Comparison of ENCODE assay signal across 22 cellular contexts in the genomic region with DNA sequence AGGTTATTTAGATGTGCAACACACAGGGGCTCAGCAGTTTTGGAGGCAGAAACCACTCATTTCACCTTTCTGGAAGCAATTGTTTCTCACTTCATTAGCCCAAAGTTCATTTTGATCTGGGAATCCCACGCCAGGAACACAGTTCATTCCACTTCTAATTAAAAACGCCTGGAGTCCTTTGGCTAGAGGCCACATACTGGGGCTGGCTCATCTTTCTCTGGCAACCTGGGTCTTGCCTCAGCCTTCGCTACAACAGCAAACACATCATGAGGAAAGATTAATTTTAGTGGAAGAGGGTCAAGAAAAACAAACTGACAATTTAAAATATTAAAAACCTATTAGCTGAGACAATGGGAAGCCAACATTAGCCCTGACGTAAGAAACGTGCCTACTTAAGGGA.
DNase-seq lines count a peak whose midpoint lies in the region; ATAC-seq and TF ChIP-seq lines count a peak whose summit lies in the region.
"Had no signal": no experiment of that assay in that cellular context is flagged by ENCODE, and none has a peak within 500 bp of the region (broad histone marks: within the 10 kb centered on the region; RNA-seq: fewer than 3 reads in every experiment).

No MANE protein-coding gene starts in this region.

- CTCF ChIA-PET in MCF 10A (lab: Yijun Ruan, JAX) = interaction anchor here (0.6 to 1.0 kb wide), 5 partner anchors 8 to 1712 kb away, joined by 3 to 5 read pairs (median 3); no protein-coding TSS in a partner anchor
- CTCF ChIA-PET in activated CD4-positive, alpha-beta memory T cell treated with anti-CD3 and anti-CD28 coated beads for 36 hours (lab: Charles Lee) = no interaction called here

- BruUV-seq in MCF 10A (replicated peaks; lab: Mats Ljungman, UMichigan) = no TSS peak

- POLR2A ChIA-PET in MCF 10A (lab: Yijun Ruan, JAX) = interaction anchor here (0.7 to 1.6 kb wide), 4 partner anchors 26 to 128 kb away, joined by 3 to 4 read pairs (median 4); no protein-coding TSS in a partner anchor
- POLR2A ChIA-PET in activated CD4-positive, alpha-beta memory T cell treated with anti-CD3 and anti-CD28 coated beads for 36 hours (lab: Charles Lee) = no interaction called here

- intact Hi-C loops in MCF 10A (cut with micrococcal nuclease) = no loop called here
- intact Hi-C loops in activated CD4-positive, alpha-beta memory T cell treated with anti-CD3 and anti-CD28 coated beads for 36 hours (cut with micrococcal nuclease) = no loop called here

- DNase-seq in AG08395 (ENCODE audit: low spot score) = peak; percentile 67
- DNase-seq in G401 (ENCODE audit: low spot score) = peak; percentile 6
- DNase-seq in MCF 10A (ENCODE audit: unreplicated experiment) = peak; percentile 10
- peak; percentile 77 for DNase-seq in fibroblast of the conjunctiva (ENCODE audit: low read depth)
- DNase-seq in RPMI8226 = no peak
- DNase-seq in activated CD4-positive, alpha-beta memory T cell treated with anti-CD3 and anti-CD28 coated beads for 36 hours = no peak
- DNase-seq in COLO829 (ENCODE audit: low spot score) = no peak
- DNase-seq: activated CD8-positive, alpha-beta memory T cell treated with anti-CD3 and anti-CD28 coated beads, Interleukin-2, amount 50 U/mL, for 4 hours; COR-L47; cortex of kidney; DMS53; GF-D8; NCI-H1694; NCI-H524; nephron progenitor cell; SHP77; stimulated activated CD4-positive, alpha-beta T cell treated with anti-CD3 and anti-CD28 coated beads, Interleukin-2, amount 100 ng/mL, for 48 hours; trophoblast cell had no signal

- H3K36me3 Mint-ChIP-seq in MCF 10A (ENCODE audit: insufficient read depth, unreplicated experiment) = peaks cover 4% of the 10 kb centered on the region
- no peaks in the 10 kb centered on the region for H3K36me3 Mint-ChIP-seq in activated CD4-positive, alpha-beta memory T cell treated with anti-CD3 and anti-CD28 coated beads for 36 hours
- H3K36me3 Mint-ChIP-seq: activated naive CD4-positive, alpha-beta T cell treated with anti-CD3 and anti-CD28 coated beads, Interleukin-2, amount 50 U/mL, for 24 hours had no signal

- ATAC-seq in GM19463 (IDR thresholded peaks at IDR 0.05; ENCODE audit: unreplicated experiment) = no peak
- ATAC-seq: heart left ventricle, right cardiac atrium had no signal

- peaks cover 12% of the 10 kb centered on the region for H3K9me3 Mint-ChIP-seq in MCF 10A (ENCODE audit: unreplicated experiment)
- no peaks in the 10 kb centered on the region for H3K9me3 Mint-ChIP-seq in activated CD4-positive, alpha-beta memory T cell treated with anti-CD3 and anti-CD28 coated beads for 36 hours

- no peak for TF ChIP-seq CTCF in MCF 10A (IDR thresholded peaks at IDR 0.05; ENCODE audit: unreplicated experiment)

- no peak overlapping the region for H3K4me3 Mint-ChIP-seq in MCF 10A (ENCODE audit: unreplicated experiment)
- no peak overlapping the region for H3K4me3 Mint-ChIP-seq in activated CD4-positive, alpha-beta memory T cell treated with anti-CD3 and anti-CD28 coated beads for 36 hours
- H3K4me3 Mint-ChIP-seq: activated naive CD4-positive, alpha-beta T cell treated with anti-CD3 and anti-CD28 coated beads, Interleukin-2, amount 50 U/mL, for 24 hours; nephron progenitor cell had no signal

- no peaks in the 10 kb centered on the region for H3K27me3 Mint-ChIP-seq in MCF 10A (ENCODE audit: insufficient read depth, unreplicated experiment)
- H3K27me3 Mint-ChIP-seq in activated CD4-positive, alpha-beta memory T cell treated with anti-CD3 and anti-CD28 coated beads for 36 hours = peaks cover 5% of the 10 kb centered on the region

- peaks cover 10% of the 10 kb centered on the region for H3K4me1 Mint-ChIP-seq in MCF 10A (ENCODE audit: insufficient read depth, unreplicated experiment)
- H3K4me1 Mint-ChIP-seq in activated CD4-positive, alpha-beta memory T cell treated with anti-CD3 and anti-CD28 coated beads for 36 hours (ENCODE audit: low read depth) = no peaks in the 10 kb centered on the region
- H3K4me1 Mint-ChIP-seq: activated naive CD4-positive, alpha-beta T cell treated with anti-CD3 and anti-CD28 coated beads, Interleukin-2, amount 50 U/mL, for 24 hours; nephron progenitor cell had no signal

- no peak overlapping the region for H3K27ac Mint-ChIP-seq in MCF 10A (ENCODE audit: low read depth, unreplicated experiment)
- H3K27ac Mint-ChIP-seq in activated CD4-positive, alpha-beta memory T cell treated with anti-CD3 and anti-CD28 coated beads for 36 hours = no peak overlapping the region
- H3K27ac Mint-ChIP-seq: activated naive CD4-positive, alpha-beta T cell treated with anti-CD3 and anti-CD28 coated beads, Interleukin-2, amount 50 U/mL, for 24 hours; nephron progenitor cell had no signal

- in situ Hi-C loops in G401 (cut with HindIII; ENCODE audit: low sequenced_read_pairs) = no loop called here

Comparison
In these comparisons a context has a peak if more than half of its experiments do, and no peak if none do; other contexts are left out.
1. DNase-seq: peak in AG08395 (single experiment), G401 (single experiment), MCF 10A (single experiment) and fibroblast of the conjunctiva (single experiment); none in RPMI8226 (single experiment), activated CD4-positive, alpha-beta memory T cell treated with anti-CD3 and anti-CD28 coated beads for 36 hours (single experiment) and COLO829 (single experiment).